Comparison of ENCODE assay signal across 1 cellular context in the genomic region with DNA sequence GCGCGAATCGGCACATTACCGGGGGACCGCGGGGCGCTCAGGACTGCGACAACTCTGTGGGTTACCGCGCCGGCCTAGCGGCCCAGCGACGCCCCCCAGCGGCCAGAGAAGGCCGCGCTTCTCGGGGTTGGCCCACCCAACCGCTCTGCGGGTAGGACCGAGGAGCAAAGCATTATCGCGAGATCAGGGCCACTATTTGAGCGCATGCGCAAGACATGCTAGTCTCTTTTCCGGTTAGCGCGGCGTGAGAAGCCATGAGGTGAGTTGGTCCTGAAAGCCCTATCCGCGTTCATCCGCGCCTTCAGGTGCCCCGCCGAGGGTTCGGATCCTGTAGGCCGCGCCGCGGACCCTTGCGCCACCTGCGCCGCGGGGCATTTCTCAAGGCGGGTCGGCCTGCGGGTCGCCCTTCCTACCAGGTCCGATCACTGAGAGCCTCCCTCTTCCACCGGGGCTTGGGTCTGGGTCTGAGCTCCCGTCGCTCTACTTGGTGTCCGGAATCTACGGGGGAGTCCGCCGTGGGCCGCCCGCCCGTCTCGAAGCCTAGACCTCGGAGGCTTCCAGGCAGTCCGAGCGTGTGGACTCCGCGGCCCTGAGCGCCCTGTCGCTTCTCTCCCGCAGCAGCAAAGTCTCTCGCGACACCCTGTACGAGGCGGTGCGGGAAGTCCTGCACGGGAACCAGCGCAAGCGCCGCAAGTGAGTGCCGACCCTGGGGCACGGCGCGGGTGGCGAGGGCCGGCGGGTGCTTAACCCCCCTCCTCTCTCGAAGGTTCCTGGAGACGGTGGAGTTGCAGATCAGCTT.
A peak's percentile ranks its signal among the peaks of the same experiment; 100 is the strongest.
TF ChIP-seq lines count a peak whose summit lies in the region.

Gene RPL10A (plus strand): TSS at position 221 of the 799 bp plus-strand sequence. CDS start 34 bp downstream, at position 255.

TF ChIP-seq in A549, 52 proteins besides CTCF, POLR2A, EP300 and RAD21 (continued from another document):
- TF ChIP-seq GATA3 (IDR thresholded peaks at IDR 0.05; ENCODE audit: borderline replicate concordance) (peak; percentile 63), SMC3 (IDR thresholded peaks at IDR 0.05) (peak; percentile 64), MYC (IDR thresholded peaks at IDR 0.05; ENCODE audit: borderline replicate concordance, low read length) (peak; percentile 94)
- TF ChIP-seq, protein P1, sequence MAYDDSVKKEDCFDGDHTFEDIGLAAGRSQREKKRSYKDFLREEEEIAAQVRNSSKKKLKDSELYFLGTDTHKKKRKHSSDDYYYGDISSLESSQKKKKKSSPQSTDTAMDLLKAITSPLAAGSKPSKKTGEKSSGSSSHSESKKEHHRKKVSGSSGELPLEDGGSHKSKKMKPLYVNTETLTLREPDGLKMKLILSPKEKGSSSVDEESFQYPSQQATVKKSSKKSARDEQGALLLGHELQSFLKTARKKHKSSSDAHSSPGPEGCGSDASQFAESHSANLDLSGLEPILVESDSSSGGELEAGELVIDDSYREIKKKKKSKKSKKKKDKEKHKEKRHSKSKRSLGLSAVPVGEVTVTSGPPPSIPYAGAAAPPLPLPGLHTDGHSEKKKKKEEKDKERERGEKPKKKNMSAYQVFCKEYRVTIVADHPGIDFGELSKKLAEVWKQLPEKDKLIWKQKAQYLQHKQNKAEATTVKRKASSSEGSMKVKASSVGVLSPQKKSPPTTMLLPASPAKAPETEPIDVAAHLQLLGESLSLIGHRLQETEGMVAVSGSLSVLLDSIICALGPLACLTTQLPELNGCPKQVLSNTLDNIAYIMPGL (CRISPR knock-in tag; IDR thresholded peaks at IDR 0.05; ENCODE audit: borderline replicate concordance): no peak
